Comparison of ENCODE assay signal across 1 cellular context in the genomic region with DNA sequence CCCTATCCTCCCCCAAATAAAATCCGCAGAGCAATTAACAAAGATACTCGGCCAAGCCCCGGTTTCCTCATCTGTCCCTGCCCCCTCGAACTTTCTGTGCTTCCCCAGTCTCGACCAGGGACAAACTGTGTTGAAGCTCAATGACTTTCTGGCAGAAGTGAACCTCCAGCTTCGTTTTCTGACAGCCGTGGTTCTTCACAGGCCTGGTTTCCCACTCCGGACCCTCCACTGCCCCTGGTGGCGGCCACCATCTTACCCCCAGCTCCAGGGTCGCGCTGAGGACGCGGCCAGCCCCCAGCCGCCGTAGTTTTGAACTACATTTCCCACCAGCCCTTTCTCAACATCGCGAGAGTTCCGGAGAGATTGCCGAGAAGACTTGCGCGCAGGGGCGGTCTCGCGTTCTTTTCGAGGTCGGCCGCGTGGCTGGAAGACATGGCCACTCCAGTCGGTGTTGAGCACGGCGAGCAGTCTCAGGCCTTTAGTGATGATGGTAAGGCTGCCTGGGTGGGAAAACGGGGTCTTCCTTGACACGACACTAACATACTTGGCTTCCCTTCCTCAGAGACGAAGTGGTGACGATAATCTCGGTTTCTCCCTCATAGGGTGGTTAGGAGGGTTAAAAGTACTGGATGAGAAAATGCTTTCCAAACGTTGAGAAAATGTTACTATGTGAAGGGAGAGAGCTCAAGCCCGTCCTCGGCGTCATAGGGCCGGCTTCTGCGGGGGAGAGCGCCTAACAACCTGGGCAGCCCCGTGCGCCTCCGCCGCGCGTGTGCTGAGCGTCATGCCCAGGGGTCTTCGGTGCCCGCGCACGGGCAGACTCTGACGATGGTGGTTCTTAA.
TF ChIP-seq lines count a peak whose summit lies in the region.

No MANE protein-coding gene starts in this region.

TF ChIP-seq in HepG2, 621 proteins besides CTCF, POLR2A, EP300 and RAD21 (continued from another document and continues in another):
- 0 out of 2 replicates have a peak, but pooled peaks have one; percentile 32 for TF ChIP-seq ZNF660 (CRISPR knock-in tag; IDR thresholded peaks at IDR 0.05; ENCODE audit: borderline replicate concordance, low read depth)
- TF ChIP-seq, protein P1, sequence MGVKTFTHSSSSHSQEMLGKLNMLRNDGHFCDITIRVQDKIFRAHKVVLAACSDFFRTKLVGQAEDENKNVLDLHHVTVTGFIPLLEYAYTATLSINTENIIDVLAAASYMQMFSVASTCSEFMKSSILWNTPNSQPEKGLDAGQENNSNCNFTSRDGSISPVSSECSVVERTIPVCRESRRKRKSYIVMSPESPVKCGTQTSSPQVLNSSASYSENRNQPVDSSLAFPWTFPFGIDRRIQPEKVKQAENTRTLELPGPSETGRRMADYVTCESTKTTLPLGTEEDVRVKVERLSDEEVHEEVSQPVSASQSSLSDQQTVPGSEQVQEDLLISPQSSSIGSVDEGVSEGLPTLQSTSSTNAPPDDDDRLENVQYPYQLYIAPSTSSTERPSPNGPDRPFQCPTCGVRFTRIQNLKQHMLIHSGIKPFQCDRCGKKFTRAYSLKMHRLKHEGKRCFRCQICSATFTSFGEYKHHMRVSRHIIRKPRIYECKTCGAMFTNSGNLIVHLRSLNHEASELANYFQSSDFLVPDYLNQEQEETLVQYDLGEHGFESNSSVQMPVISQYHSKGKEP (CRISPR knock-in tag; IDR thresholded peaks at IDR 0.05): peak; percentile 83
- no peak; the same call in 1 of the 2 replicates for TF ChIP-seq ZNF337 (CRISPR knock-in tag; IDR thresholded peaks at IDR 0.05; ENCODE audit: borderline replicate concordance, low read depth)
- peak; percentile 85 for TF ChIP-seq ELF1 (CRISPR knock-in tag; IDR thresholded peaks at IDR 0.05)
- TF ChIP-seq, protein P2, sequence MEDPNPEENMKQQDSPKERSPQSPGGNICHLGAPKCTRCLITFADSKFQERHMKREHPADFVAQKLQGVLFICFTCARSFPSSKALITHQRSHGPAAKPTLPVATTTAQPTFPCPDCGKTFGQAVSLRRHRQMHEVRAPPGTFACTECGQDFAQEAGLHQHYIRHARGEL (CRISPR knock-in tag; IDR thresholded peaks at IDR 0.05): no peak
- TF ChIP-seq, protein P3, sequence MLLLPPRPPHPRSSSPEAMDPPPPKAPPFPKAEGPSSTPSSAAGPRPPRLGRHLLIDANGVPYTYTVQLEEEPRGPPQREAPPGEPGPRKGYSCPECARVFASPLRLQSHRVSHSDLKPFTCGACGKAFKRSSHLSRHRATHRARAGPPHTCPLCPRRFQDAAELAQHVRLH (CRISPR knock-in tag; IDR thresholded peaks at IDR 0.05; ENCODE audit: borderline replicate concordance, low read depth): peak; percentile 93; the same call in 1 of the 2 replicates
- TF ChIP-seq DPF2 (CRISPR knock-in tag; IDR thresholded peaks at IDR 0.05; ENCODE audit: borderline replicate concordance, low read depth): 0 out of 2 replicates have a peak, but pooled peaks have one; percentile 10
- TF ChIP-seq, protein P4, sequence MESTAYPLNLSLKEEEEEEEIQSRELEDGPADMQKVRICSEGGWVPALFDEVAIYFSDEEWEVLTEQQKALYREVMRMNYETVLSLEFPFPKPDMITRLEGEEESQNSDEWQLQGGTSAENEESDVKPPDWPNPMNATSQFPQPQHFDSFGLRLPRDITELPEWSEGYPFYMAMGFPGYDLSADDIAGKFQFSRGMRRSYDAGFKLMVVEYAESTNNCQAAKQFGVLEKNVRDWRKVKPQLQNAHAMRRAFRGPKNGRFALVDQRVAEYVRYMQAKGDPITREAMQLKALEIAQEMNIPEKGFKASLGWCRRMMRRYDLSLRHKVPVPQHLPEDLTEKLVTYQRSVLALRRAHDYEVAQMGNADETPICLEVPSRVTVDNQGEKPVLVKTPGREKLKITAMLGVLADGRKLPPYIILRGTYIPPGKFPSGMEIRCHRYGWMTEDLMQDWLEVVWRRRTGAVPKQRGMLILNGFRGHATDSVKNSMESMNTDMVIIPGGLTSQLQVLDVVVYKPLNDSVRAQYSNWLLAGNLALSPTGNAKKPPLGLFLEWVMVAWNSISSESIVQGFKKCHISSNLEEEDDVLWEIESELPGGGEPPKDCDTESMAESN (CRISPR knock-in tag; conservative IDR thresholded peaks at IDR 0.05): peak; percentile 87
- TF ChIP-seq, protein P5, sequence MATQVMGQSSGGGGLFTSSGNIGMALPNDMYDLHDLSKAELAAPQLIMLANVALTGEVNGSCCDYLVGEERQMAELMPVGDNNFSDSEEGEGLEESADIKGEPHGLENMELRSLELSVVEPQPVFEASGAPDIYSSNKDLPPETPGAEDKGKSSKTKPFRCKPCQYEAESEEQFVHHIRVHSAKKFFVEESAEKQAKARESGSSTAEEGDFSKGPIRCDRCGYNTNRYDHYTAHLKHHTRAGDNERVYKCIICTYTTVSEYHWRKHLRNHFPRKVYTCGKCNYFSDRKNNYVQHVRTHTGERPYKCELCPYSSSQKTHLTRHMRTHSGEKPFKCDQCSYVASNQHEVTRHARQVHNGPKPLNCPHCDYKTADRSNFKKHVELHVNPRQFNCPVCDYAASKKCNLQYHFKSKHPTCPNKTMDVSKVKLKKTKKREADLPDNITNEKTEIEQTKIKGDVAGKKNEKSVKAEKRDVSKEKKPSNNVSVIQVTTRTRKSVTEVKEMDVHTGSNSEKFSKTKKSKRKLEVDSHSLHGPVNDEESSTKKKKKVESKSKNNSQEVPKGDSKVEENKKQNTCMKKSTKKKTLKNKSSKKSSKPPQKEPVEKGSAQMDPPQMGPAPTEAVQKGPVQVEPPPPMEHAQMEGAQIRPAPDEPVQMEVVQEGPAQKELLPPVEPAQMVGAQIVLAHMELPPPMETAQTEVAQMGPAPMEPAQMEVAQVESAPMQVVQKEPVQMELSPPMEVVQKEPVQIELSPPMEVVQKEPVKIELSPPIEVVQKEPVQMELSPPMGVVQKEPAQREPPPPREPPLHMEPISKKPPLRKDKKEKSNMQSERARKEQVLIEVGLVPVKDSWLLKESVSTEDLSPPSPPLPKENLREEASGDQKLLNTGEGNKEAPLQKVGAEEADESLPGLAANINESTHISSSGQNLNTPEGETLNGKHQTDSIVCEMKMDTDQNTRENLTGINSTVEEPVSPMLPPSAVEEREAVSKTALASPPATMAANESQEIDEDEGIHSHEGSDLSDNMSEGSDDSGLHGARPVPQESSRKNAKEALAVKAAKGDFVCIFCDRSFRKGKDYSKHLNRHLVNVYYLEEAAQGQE (IDR thresholded peaks at IDR 0.05; ENCODE audit: borderline replicate concordance in 1 of 2, low read depth in 1 of 2, low read length in 2 of 2): peak in 1 of 2 experiments; percentile 48; a peak in 2 of 4 replicates
- peak; percentile 96; the same call in 1 of the 2 replicates for TF ChIP-seq NFATC3 (CRISPR knock-in tag; IDR thresholded peaks at IDR 0.05)
- 0 out of 2 replicates have a peak, but pooled peaks have one; percentile 62 for TF ChIP-seq ZMAT3 (CRISPR knock-in tag; conservative IDR thresholded peaks at IDR 0.05)
- TF ChIP-seq NR2F6 (IDR thresholded peaks at IDR 0.05): peak; percentile 45
- TF ChIP-seq NR2F6 (CRISPR knock-in tag; IDR thresholded peaks at IDR 0.05): peak; percentile 53
- no peak; the same call in 1 of the 2 replicates for TF ChIP-seq ZFP90 (CRISPR knock-in tag; IDR thresholded peaks at IDR 0.05; ENCODE audit: borderline replicate concordance)
- TF ChIP-seq, protein P6, sequence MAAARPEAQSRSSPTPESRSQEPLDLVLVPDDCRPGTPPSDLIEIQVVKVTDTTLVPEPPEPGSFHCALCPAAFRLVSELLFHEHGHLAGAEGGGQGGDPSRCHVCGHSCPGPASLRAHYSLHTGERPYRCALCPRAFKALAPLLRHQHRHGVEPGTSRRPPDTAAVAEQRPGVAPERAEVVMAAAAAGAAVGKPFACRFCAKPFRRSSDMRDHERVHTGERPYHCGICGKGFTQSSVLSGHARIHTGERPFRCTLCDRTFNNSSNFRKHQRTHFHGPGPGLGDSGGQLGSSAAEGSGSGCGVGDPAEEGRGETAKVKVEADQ (CRISPR knock-in tag; IDR thresholded peaks at IDR 0.05; ENCODE audit: borderline replicate concordance): no peak
- TF ChIP-seq HOXD1 (CRISPR knock-in tag; IDR thresholded peaks at IDR 0.05): peak; percentile 68; the same call in 1 of the 2 replicates
- TF ChIP-seq FOXK1 (CRISPR knock-in tag; IDR thresholded peaks at IDR 0.05; ENCODE audit: borderline replicate concordance, low read depth): peak; percentile 82; the same call in 1 of the 2 replicates
- peak; percentile 48; the same call in 1 of the 2 replicates for TF ChIP-seq MED1 (CRISPR knock-in tag; IDR thresholded peaks at IDR 0.05)
- peak; percentile 78 for TF ChIP-seq ASH2L (IDR thresholded peaks at IDR 0.05; ENCODE audit: insufficient read length, low read depth, low read length)
- TF ChIP-seq RARG (CRISPR knock-in tag; IDR thresholded peaks at IDR 0.05; ENCODE audit: low read depth): peak; percentile 89; the same call in 1 of the 2 replicates
- no peak for TF ChIP-seq FOXP1 (IDR thresholded peaks at IDR 0.05)
- TF ChIP-seq FOXP1 (CRISPR knock-in tag; IDR thresholded peaks at IDR 0.05): peak; percentile 8; the same call in 1 of the 2 replicates
- peak; percentile 51; the same call in 1 of the 2 replicates for TF ChIP-seq SAFB2 (CRISPR knock-in tag; IDR thresholded peaks at IDR 0.05; ENCODE audit: borderline replicate concordance, low read depth)
- peak; percentile 92 for TF ChIP-seq RNF2 (conservative IDR thresholded peaks at IDR 0.05; ENCODE audit: low read depth)
- TF ChIP-seq, protein P7, sequence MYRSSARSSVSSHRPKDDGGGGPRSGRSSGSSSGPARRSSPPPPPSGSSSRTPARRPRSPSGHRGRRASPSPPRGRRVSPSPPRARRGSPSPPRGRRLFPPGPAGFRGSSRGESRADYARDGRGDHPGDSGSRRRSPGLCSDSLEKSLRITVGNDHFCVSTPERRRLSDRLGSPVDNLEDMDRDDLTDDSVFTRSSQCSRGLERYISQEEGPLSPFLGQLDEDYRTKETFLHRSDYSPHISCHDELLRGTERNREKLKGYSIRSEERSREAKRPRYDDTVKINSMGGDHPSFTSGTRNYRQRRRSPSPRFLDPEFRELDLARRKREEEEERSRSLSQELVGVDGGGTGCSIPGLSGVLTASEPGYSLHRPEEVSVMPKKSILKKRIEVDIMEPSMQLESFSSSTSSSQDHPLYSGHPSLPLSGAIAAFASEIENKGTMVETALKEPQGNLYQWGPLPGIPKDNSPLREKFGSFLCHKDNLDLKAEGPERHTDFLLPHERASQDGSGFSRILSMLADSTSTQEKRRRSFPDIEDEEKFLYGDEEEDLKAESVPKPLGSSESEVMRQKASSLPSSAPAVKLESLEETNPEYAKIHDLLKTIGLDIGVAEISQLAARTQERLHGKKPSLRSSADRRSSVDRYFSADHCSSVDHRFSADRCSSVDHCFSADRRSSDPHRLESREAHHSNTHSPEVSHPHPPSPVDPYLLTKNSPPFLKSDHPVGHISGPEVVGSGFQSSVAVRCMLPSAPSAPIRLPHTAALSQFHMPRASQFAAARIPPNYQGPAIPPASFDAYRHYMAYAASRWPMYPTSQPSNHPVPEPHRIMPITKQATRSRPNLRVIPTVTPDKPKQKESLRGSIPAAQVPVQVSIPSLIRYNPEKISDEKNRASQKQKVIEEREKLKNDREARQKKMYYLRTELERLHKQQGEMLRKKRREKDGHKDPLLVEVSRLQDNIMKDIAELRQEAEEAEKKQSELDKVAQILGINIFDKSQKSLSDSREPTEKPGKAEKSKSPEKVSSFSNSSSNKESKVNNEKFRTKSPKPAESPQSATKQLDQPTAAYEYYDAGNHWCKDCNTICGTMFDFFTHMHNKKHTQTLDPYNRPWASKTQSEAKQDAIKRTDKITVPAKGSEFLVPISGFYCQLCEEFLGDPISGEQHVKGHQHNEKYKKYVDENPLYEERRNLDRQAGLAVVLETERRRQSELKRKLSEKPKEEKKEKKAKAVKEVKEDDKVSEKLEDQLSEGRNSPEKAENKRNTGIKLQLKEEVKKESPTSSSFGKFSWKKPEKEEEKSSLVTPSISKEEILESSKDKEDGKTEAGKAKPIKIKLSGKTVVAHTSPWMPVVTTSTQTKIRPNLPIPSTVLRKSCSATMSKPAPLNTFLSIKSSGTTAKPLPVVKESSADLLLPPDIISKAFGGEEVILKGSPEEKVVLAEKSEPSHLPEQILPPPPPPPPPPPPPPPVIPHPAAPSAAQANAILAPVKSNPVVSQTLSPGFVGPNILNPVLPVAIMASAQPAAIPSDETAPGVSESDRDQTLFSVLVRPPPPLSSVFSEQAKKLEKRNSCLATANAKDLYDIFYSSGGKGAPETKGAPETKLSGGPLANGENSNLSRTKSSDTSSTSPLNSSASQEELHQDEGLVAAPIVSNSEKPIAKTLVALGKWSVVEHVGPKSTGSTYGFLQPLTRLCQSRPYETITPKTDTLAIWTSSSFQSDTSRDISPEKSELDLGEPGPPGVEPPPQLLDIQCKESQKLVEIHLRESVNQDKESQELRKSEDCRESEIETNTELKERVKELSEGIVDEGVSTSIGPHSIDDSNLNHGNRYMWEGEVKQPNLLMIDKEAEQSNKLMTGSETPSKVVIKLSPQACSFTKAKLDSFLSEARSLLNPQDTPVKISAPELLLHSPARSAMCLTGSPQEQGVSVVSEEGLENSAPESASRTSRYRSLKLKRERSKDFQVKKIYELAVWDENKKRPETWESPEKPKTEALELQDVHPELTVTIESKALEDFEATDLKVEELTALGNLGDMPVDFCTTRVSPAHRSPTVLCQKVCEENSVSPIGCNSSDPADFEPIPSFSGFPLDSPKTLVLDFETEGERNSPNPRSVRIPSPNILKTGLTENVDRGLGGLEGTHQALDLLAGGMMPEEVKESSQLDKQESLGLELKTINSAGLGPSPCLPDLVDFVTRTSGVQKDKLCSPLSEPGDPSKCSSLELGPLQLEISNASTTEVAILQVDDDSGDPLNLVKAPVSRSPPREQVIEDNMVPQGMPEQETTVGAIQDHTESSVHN (CRISPR knock-in tag; IDR thresholded peaks at IDR 0.05): peak; percentile 67; the same call in 1 of the 2 replicates
- TF ChIP-seq AKAP8 (CRISPR knock-in tag; IDR thresholded peaks at IDR 0.05): no peak; the same call in 1 of the 2 replicates
- TF ChIP-seq ZNF619 (CRISPR knock-in tag; IDR thresholded peaks at IDR 0.05): peak; percentile 98
- no peak for TF ChIP-seq ZNF790 (CRISPR knock-in tag; IDR thresholded peaks at IDR 0.05; ENCODE audit: borderline replicate concordance)
- TF ChIP-seq BHLHE40 (IDR thresholded peaks at IDR 0.05; ENCODE audit: low read length): peak; percentile 41; the same call in 1 of the 2 replicates
- no peak for TF ChIP-seq ZNF432 (CRISPR knock-in tag; IDR thresholded peaks at IDR 0.05; ENCODE audit: borderline replicate concordance)
- TF ChIP-seq KLF13 (CRISPR knock-in tag; IDR thresholded peaks at IDR 0.05): no peak; the same call in 1 of the 2 replicates
- TF ChIP-seq, protein P8, sequence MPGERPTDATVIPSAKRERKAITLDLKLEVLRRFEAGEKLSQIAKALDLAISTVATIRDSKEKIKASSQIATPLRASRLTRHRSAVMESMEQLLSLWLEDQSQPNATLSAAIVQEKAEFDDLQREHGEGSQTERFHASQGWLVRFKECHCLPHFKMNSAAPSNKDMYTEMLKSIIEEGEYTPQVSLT (CRISPR knock-in tag; IDR thresholded peaks at IDR 0.05; ENCODE audit: borderline replicate concordance, low read depth): no peak
- TF ChIP-seq PPARG (CRISPR knock-in tag; conservative IDR thresholded peaks at IDR 0.05): peak; percentile 21; the same call in 1 of the 2 replicates
- no peak for TF ChIP-seq CBX2 (IDR thresholded peaks at IDR 0.05; ENCODE audit: low read depth, low read length)
- no peak for TF ChIP-seq CBX2 (CRISPR knock-in tag; IDR thresholded peaks at IDR 0.05; ENCODE audit: low read depth)
- no peak; the same call in 1 of the 2 replicates for TF ChIP-seq SETDB1 (CRISPR knock-in tag; IDR thresholded peaks at IDR 0.05; ENCODE audit: borderline replicate concordance)
